ENCODE assay signal across 15 cellular contexts in the genomic region with DNA sequence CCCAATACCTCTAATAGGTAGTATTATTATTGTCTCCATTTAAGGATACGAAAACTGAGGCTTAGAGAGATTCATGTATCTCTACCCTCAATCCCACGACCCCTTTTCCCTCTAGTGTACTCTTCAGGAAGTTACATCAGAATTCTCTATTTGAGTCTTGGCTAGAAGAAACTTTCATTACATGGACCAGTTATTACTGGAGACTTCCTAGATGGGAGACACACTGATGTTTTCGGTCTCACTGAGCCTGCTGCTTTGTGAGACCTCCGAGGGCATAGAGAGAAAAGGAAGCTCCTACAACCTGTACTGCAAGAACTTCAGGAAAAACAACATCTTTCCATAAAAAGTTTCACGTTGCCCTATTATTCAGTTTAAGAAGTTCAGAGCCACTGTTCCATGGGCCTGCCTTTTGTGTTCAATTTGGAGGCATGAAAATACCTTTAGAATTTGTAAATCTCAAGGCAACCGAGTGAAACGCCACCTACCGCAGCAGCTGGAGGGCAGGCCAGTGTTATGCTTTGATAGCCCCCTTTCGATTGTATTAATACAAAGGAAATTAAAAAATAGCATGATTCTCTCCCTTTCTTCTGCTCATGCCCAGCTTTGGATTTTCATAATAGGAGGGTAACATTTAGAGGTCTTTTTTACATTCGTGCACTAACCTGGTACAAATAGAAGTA.
DNase-seq lines count a peak whose midpoint lies in the region; ATAC-seq and TF ChIP-seq lines count a peak whose summit lies in the region.
"Had no signal": no experiment of that assay in that cellular context is flagged by ENCODE, and none has a peak within 500 bp of the region (broad histone marks: within the 10 kb centered on the region; RNA-seq: fewer than 3 reads in every experiment).

No MANE protein-coding gene starts in this region.

- no peaks in the 10 kb centered on the region for H3K27me3 ChIP-seq in subcutaneous abdominal adipose tissue (ENCODE audit: control insufficient read depth in 5 of 5, insufficient read depth in 4 of 5, low read length in 5 of 5)
- H3K27me3 ChIP-seq: body of pancreas, right lobe of liver had no signal

- peak overlapping the region in 1 of 5 donors; percentile 42 for H3K9ac ChIP-seq in subcutaneous abdominal adipose tissue (ENCODE audit: low read length in 5 of 5)

- peaks cover 5 to 82% (median 59%) of the 10 kb centered on the region in 5 donors for H3K4me1 ChIP-seq in subcutaneous abdominal adipose tissue (ENCODE audit: control insufficient read depth in 5 of 5, insufficient read depth in 5 of 5, low read length in 5 of 5)

- H3K4me3 ChIP-seq in subcutaneous abdominal adipose tissue (ENCODE audit: low read depth in 1 of 5, low read length in 5 of 5) = peak overlapping the region in 1 of 5 donors; percentile 2
- H3K4me3 ChIP-seq: body of pancreas, right lobe of liver had no signal

- peaks cover 0 to 3% (median 0%) of the 10 kb centered on the region in 5 donors for H3K36me3 ChIP-seq in subcutaneous abdominal adipose tissue (ENCODE audit: control insufficient read depth in 5 of 5, insufficient read depth in 5 of 5, low read length in 5 of 5)
- H3K36me3 ChIP-seq: right lobe of liver had no signal

- DNase-seq in GM10266 (ENCODE audit: extremely low spot score) (no peak), M059J (ENCODE audit: low read depth) (peak; percentile 4), fibroblast of peridontal ligament (ENCODE audit: extremely low read depth) (peak; percentile 27), NK-92 (lab: John Stamatoyannopoulos, UW; ENCODE audit: unreplicated experiment) (no peak), caudate nucleus (lab: John Stamatoyannopoulos, UW) (no peak)
- DNase-seq: activated CD4-positive, alpha-beta T cell treated with anti-CD3 and anti-CD28 coated beads, Interleukin-2, amount 50 U/mL, for 48 hours; GOT3; head of caudate nucleus; kidney glomerular epithelial cell; NCI-H187 treated with DMSO at 0.1 percent for 48 hours; right lobe of liver; stimulated activated naive CD4-positive, alpha-beta T cell treated with Interleukin-2 at 50 U/mL for 16 hours had no signal

- no peaks in the 10 kb centered on the region for H3K9me3 ChIP-seq in subcutaneous abdominal adipose tissue (ENCODE audit: control insufficient read depth in 5 of 5, low read length in 5 of 5)
- H3K9me3 ChIP-seq: body of pancreas, right lobe of liver had no signal

- no peak for ATAC-seq in GM19455 (IDR thresholded peaks at IDR 0.05; ENCODE audit: unreplicated experiment)

- peak; percentile 40 for TF ChIP-seq CTCF in GM10266 (IDR thresholded peaks at IDR 0.05; ENCODE audit: control insufficient read depth, insufficient read depth, low read depth, missing control alignments)

- H3K27ac ChIP-seq in subcutaneous abdominal adipose tissue (ENCODE audit: low read depth, low read length) (peak overlapping the region; percentile 84), caudate nucleus (ENCODE audit: low read depth, low read length) (no peak overlapping the region)

Comparison
In these comparisons a context has a peak if more than half of its experiments do, and no peak if none do; other contexts are left out.
1. DNase-seq: peak in M059J (single experiment) and fibroblast of peridontal ligament (single experiment); none in GM10266 (single experiment), NK-92 (single experiment) and caudate nucleus (0 of 61).